1 cellular context compared by ENCODE assay signal in the genomic region with DNA sequence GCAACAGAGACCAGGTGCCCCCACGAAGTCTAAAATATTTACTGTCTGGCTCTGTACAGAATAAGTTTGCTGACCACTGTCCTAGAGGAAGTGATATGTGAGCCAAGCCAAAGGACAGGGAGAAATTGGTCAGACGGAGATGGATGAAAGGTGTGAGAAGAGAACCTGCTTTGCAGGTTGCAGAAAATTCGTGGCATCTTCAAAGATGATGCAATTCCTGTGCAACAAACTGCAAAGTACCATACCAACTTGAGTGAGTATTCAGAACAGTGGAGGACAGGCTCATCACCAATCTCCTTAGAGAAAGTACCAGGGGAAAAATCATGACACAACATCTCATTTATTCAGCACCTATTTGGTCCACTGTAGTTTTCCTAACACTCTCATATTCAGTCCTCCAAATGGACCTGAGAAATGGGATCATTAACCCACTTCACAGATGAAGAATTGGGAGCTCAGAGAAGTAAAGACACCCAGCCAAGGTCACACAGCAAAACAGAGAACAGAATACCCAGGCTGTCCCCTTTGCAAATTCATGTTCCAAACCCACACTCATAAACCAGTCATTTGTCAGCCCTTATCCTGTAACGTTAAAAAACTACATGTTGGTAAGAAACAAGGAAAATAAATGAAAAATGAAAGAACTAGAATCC.
TF ChIP-seq lines count a peak whose summit lies in the region.

No MANE protein-coding gene starts in this region.

TF ChIP-seq in H1, 55 proteins besides CTCF, POLR2A, EP300 and RAD21 (continued from another document):
- TF ChIP-seq KDM1A (IDR thresholded peaks at IDR 0.05; ENCODE audit: borderline replicate concordance, low read length) (peak; percentile 78), EZH2 (IDR thresholded peaks at IDR 0.05; ENCODE audit: low read depth, low read length, severe bottlenecking) (no peak), CEBPB (IDR thresholded peaks at IDR 0.05; ENCODE audit: low read depth, low read length) (peak; percentile 61; the same call in 1 of the 2 replicates), HDAC2 (IDR thresholded peaks at IDR 0.05; ENCODE audit: borderline replicate concordance in 1 of 2, low read depth in 2 of 2, low read length in 2 of 2) (no peak), KDM5A (IDR thresholded peaks at IDR 0.05; ENCODE audit: low read length) (no peak)
